ENCODE assay signal across 8 cellular contexts in genomic region chr2:230225486-230225885, GRCh38. TPM values are rescaled to one million over a fixed set of nuclear protein-coding genes. Genes with fewer than 3 reads are reported as not detected.
DNase-seq lines count a peak whose midpoint lies in the region; ATAC-seq and TF ChIP-seq lines count a peak whose summit lies in the region.

Gene SP140, plus strand, starts transcription at chr2:230225736. Its CDS starts 109 bp downstream, at chr2:230225845.

- CTCF ChIA-PET in activated CD4-positive, alpha-beta T cell treated with anti-CD3 and anti-CD28 coated beads, Interleukin-2, amount 10 ng/mL, durations not matched to agents 7 days and 5 days (lab: Charles Lee): interaction anchor here (0.6 to 2.4 kb wide), 3 partner anchors 19 to 249 kb away, joined by 3 to 8 read pairs (median 4); no protein-coding TSS in a partner anchor
- CTCF ChIA-PET in Caco-2 (lab: Charles Lee): no interaction called here

- peak within 1 kb of the TSS; percentile 94 for H3K27ac Mint-ChIP-seq in activated CD4-positive, alpha-beta T cell treated with anti-CD3 and anti-CD28 coated beads, Interleukin-2, amount 10 ng/mL, durations not matched to agents 7 days and 5 days
- no peak within 1 kb of the TSS for H3K27ac Mint-ChIP-seq in Caco-2 (ENCODE audit: unreplicated experiment)

- H3K36me3 Mint-ChIP-seq in activated CD4-positive, alpha-beta T cell treated with anti-CD3 and anti-CD28 coated beads, Interleukin-2, amount 10 ng/mL, durations not matched to agents 7 days and 5 days (ENCODE audit: low read depth): peaks cover 24% of the 10 kb centered on the region
- H3K36me3 Mint-ChIP-seq in Caco-2 (ENCODE audit: insufficient read depth, unreplicated experiment): no peaks in the 10 kb centered on the region

- no peaks in the 10 kb centered on the region for H3K27me3 ChIP-seq in Caco-2 (replicated peaks; ENCODE audit: control insufficient read depth, insufficient read depth, low read length)

- TF ChIP-seq CTCF in Caco-2 (IDR thresholded peaks at IDR 0.05; ENCODE audit: insufficient read depth in 1 of 2, low read depth in 1 of 2, low read length in 1 of 2, severe bottlenecking in 1 of 2, unreplicated experiment in 1 of 2): no peak

- ATAC-seq in GM18870 (IDR thresholded peaks at IDR 0.05; ENCODE audit: unreplicated experiment): peak; percentile 64
- ATAC-seq in HG03060 (IDR thresholded peaks at IDR 0.05; ENCODE audit: low read depth, unreplicated experiment): peak; percentile 63

- peak within 1 kb of the TSS; percentile 80 for H3K4me3 Mint-ChIP-seq in activated CD4-positive, alpha-beta T cell treated with anti-CD3 and anti-CD28 coated beads, Interleukin-2, amount 10 ng/mL, durations not matched to agents 7 days and 5 days
- H3K4me3 Mint-ChIP-seq in Caco-2 (ENCODE audit: unreplicated experiment): no peak within 1 kb of the TSS

- H3K4me1 Mint-ChIP-seq in activated CD4-positive, alpha-beta T cell treated with anti-CD3 and anti-CD28 coated beads, Interleukin-2, amount 10 ng/mL, durations not matched to agents 7 days and 5 days: peaks cover 75% of the 10 kb centered on the region
- H3K4me1 Mint-ChIP-seq in Caco-2 (ENCODE audit: low read depth, unreplicated experiment): no peaks in the 10 kb centered on the region

- no peaks in the 10 kb centered on the region for H3K27me3 Mint-ChIP-seq in activated CD4-positive, alpha-beta T cell treated with anti-CD3 and anti-CD28 coated beads, Interleukin-2, amount 10 ng/mL, durations not matched to agents 7 days and 5 days
- peaks cover 4% of the 10 kb centered on the region for H3K27me3 Mint-ChIP-seq in Caco-2 (ENCODE audit: insufficient read depth, unreplicated experiment)

- no peaks in the 10 kb centered on the region for H3K9me3 ChIP-seq in Caco-2

- H3K36me3 ChIP-seq in Caco-2 (ENCODE audit: control insufficient read depth, insufficient read depth, low read length): no peaks in the 10 kb centered on the region

- peaks cover 7% of the 10 kb centered on the region for H3K9me3 Mint-ChIP-seq in activated CD4-positive, alpha-beta T cell treated with anti-CD3 and anti-CD28 coated beads, Interleukin-2, amount 10 ng/mL, durations not matched to agents 7 days and 5 days
- no peaks in the 10 kb centered on the region for H3K9me3 Mint-ChIP-seq in Caco-2 (ENCODE audit: unreplicated experiment)

- intact Hi-C loops in Caco-2 (cut with micrococcal nuclease; ENCODE audit: unreplicated experiment): no loop called here

- no peaks in the 10 kb centered on the region for H3K4me1 ChIP-seq in Caco-2

- H3K4me3 ChIP-seq in Caco-2 (ENCODE audit: low read depth, low read length): no peak within 1 kb of the TSS

- DNase-seq in activated CD4-positive, alpha-beta T cell treated with anti-CD3 and anti-CD28 coated beads, Interleukin-2, amount 10 ng/mL, durations not matched to agents 7 days and 5 days: peak; percentile 82
- DNase-seq in germinal center (ENCODE audit: low spot score) (peak; percentile 78), epidermal melanocyte (ENCODE audit: insufficient read length, low spot score) (no peak), Caco-2 (no peak), cerebellum (ENCODE audit: low spot score) (no peak)
- DNase-seq in stimulated activated CD4-positive, alpha-beta T cell treated with anti-CD3 and anti-CD28 coated beads, TNF-alpha, amount 100 ng/mL, for 1 hour (ENCODE audit: low read depth in 3 of 3, low spot score in 1 of 3): peak; percentile 38 to 66 (median 64)

- POLR2A ChIA-PET in activated CD4-positive, alpha-beta T cell treated with anti-CD3 and anti-CD28 coated beads, Interleukin-2, amount 10 ng/mL, durations not matched to agents 7 days and 5 days (lab: Charles Lee): interaction anchor here (0.7 kb wide), 1 partner anchor 43 kb away, joined by 3 read pairs; no protein-coding TSS in a partner anchor
- POLR2A ChIA-PET in Caco-2 (lab: Charles Lee): no interaction called here

- BruUV-seq in Caco-2 (replicated peaks; lab: Mats Ljungman, UMichigan): no TSS peak

RNA-seq across cellular contexts. Expression of gene SP140, which starts in this region (rescaled TPM):
- 10 to 100 TPM; 53.3 to 58.8 TPM for total RNA-seq in activated CD4-positive, alpha-beta T cell treated with anti-CD3 and anti-CD28 coated beads, Interleukin-2, amount 10 ng/mL, durations not matched to agents 7 days and 5 days
- total RNA-seq in Caco-2 (2022): not detected in 2 replicates
- total RNA-seq in cerebellum: 1.6 TPM

Comparison
In these comparisons a context has a peak if more than half of its experiments do, and no peak if none do; other contexts are left out.
1. RNA of gene SP140 (total RNA-seq): 53.3 to 58.8 TPM in activated CD4-positive, alpha-beta T cell treated with anti-CD3 and anti-CD28 coated beads, Interleukin-2, amount 10 ng/mL, durations not matched to agents 7 days and 5 days; 1.6 TPM in cerebellum (single experiment) and not detected in Caco-2; every median in the first group is over 10 times any median in the second.
2. DNase-seq: peak in activated CD4-positive, alpha-beta T cell treated with anti-CD3 and anti-CD28 coated beads, Interleukin-2, amount 10 ng/mL, durations not matched to agents 7 days and 5 days (single experiment), germinal center (single experiment) and stimulated activated CD4-positive, alpha-beta T cell treated with anti-CD3 and anti-CD28 coated beads, TNF-alpha, amount 100 ng/mL, for 1 hour (3 of 3); none in epidermal melanocyte (single experiment), Caco-2 (0 of 2) and cerebellum (single experiment).